Comparison of ENCODE assay signal across 13 cellular contexts in genomic region chr10:89536013-89536354, GRCh38. TPM values are rescaled to one million over a fixed set of nuclear protein-coding genes. Genes with fewer than 3 reads are reported as not detected.
DNase-seq lines count a peak whose midpoint lies in the region; TF ChIP-seq lines count a peak whose summit lies in the region.
"Had no signal": no experiment of that assay in that cellular context is flagged by ENCODE, and none has a peak within 500 bp of the region (broad histone marks: within the 10 kb centered on the region; RNA-seq: fewer than 3 reads in every experiment).

No MANE protein-coding gene starts in this region.

- no peak overlapping the region for H3K9ac ChIP-seq in neural cell (ENCODE audit: low read length)

- TF ChIP-seq RAD21 in neural cell (conservative IDR thresholded peaks at IDR 0.05): no peak

- H3K27ac ChIP-seq in A673 (ENCODE audit: low read depth, low read length, poor library complexity, severe bottlenecking): no peak overlapping the region
- no peak overlapping the region for H3K27ac ChIP-seq in WERI-Rb-1
- H3K27ac ChIP-seq in neural cell (ENCODE audit: low read length): no peak overlapping the region

- H3K79me2 ChIP-seq in neural cell (replicated peaks; ENCODE audit: insufficient read depth, low read length): no peaks in the 10 kb centered on the region

- DNase-seq in A673 (ENCODE audit: low spot score) (no peak), WERI-Rb-1 (no peak), fibroblast of the aortic adventitia (ENCODE audit: low read depth) (no peak), NCI-H345 treated with DMSO at 0.1 percent for 48 hours (lab: John Stamatoyannopoulos, UW; ENCODE audit: unreplicated experiment) (no peak), AG08396 (ENCODE audit: low spot score) (no peak), SIG-M5 treated with dmso at 0.1 percent for 504 hours (lab: John Stamatoyannopoulos, UW; ENCODE audit: unreplicated experiment) (no peak)
- DNase-seq in activated CD8-positive, alpha-beta memory T cell treated with anti-CD3 and anti-CD28 coated beads for 24 hours: no peak
- DNase-seq: AML-193; NCI-H2227 treated with DMSO at 0.1 percent for 48 hours; stimulated activated CD8-positive, alpha-beta memory T cell treated with anti-CD3 and anti-CD28 coated beads, Interleukin-4, amount 100 ng/mL, for 48 hours had no signal

- no TSS peak for BruUV-seq in A673 (replicated peaks; lab: Mats Ljungman, UMichigan)

- TF ChIP-seq CTCF in A673 (conservative IDR thresholded peaks at IDR 0.05; ENCODE audit: low read depth, low read length) (no peak), WERI-Rb-1 (IDR thresholded peaks at IDR 0.05; ENCODE audit: low read depth, low read length) (no peak), fibroblast of the aortic adventitia (IDR thresholded peaks at IDR 0.05; ENCODE audit: insufficient read depth, low read length) (no peak), neural cell (IDR thresholded peaks at IDR 0.05; ENCODE audit: poor library complexity, severe bottlenecking) (no peak)

- H3F3A ChIP-seq in neural cell (ENCODE audit: insufficient read depth, low read length, poor library complexity, severe bottlenecking): no peaks in the 10 kb centered on the region

- H3K4me3 ChIP-seq in A673 (ENCODE audit: low read depth, low read length, poor library complexity, severe bottlenecking): peak overlapping the region; percentile 48
- H3K4me3 ChIP-seq in WERI-Rb-1 (ENCODE audit: low read depth, low read length): peak overlapping the region; percentile 58
- H3K4me3 ChIP-seq in fibroblast of the aortic adventitia (ENCODE audit: low read depth, low read length): peak overlapping the region; percentile 62
- H3K4me3 ChIP-seq in neural cell (ENCODE audit: low read length): peak overlapping the region; percentile 76

- no peak for TF ChIP-seq EP300 in neural cell (conservative IDR thresholded peaks at IDR 0.05; ENCODE audit: poor library complexity, severe bottlenecking)

- no peaks in the 10 kb centered on the region for H4K20me1 ChIP-seq in neural cell (ENCODE audit: insufficient read depth)

- H3K4me1 ChIP-seq in A673 (ENCODE audit: insufficient read depth, low read length, poor library complexity, severe bottlenecking): peaks cover 5% of the 10 kb centered on the region

- no peak overlapping the region for H2AFZ ChIP-seq in neural cell (ENCODE audit: low read depth, low read length)

- H3K9me2 ChIP-seq in neural cell (ENCODE audit: insufficient read depth, low read length): no peaks in the 10 kb centered on the region

- H3K27me3 ChIP-seq in A673 (replicated peaks; ENCODE audit: insufficient read depth, low read depth, low read length, poor library complexity) (no peaks in the 10 kb centered on the region), WERI-Rb-1 (ENCODE audit: insufficient read depth, low read depth, severe bottlenecking) (no peaks in the 10 kb centered on the region), neural cell (ENCODE audit: insufficient read depth, low read depth, low read length) (peaks cover 41% of the 10 kb centered on the region)

- H3K36me3 ChIP-seq in A673 (ENCODE audit: insufficient read depth, low read length, poor library complexity, severe bottlenecking) (no peaks in the 10 kb centered on the region), WERI-Rb-1 (no peaks in the 10 kb centered on the region), neural cell (ENCODE audit: insufficient read depth, low read length) (no peaks in the 10 kb centered on the region)

- H3K4me2 ChIP-seq in neural cell (ENCODE audit: low read length): no peak overlapping the region

- POLR2A ChIA-PET in A673 (lab: Charles Lee; ENCODE audit: low non-redundant PET): interaction anchor here (0.5 kb wide), 1 partner anchor 15 kb away, joined by 3 read pairs; no protein-coding TSS in a partner anchor

- intact Hi-C loops in A673 (cut with micrococcal nuclease; ENCODE audit: unreplicated experiment): no loop called here

- no peaks in the 10 kb centered on the region for H3K9me3 ChIP-seq in A673 (ENCODE audit: low read depth, low read length, poor library complexity, severe bottlenecking)
- no peaks in the 10 kb centered on the region for H3K9me3 ChIP-seq in WERI-Rb-1 (ENCODE audit: severe bottlenecking)
- peaks cover 3% of the 10 kb centered on the region for H3K9me3 ChIP-seq in neural cell (ENCODE audit: low read length)

- CTCF ChIA-PET in A673 (lab: Charles Lee): no interaction called here

TF ChIP-seq in neural cell, 6 proteins besides CTCF, POLR2A, EP300 and RAD21:
- TF ChIP-seq SMC3 (conservative IDR thresholded peaks at IDR 0.05; ENCODE audit: poor library complexity) (no peak), TAF1 (IDR thresholded peaks at IDR 0.05; ENCODE audit: low read depth) (peak; percentile 13)

RNA-seq across cellular contexts. Expression of gene SLC16A12, which starts 0.6 kb away (rescaled TPM):
- total RNA-seq in A673 (2021) (0.54 and 0.74 TPM in 2 replicates), fibroblast of the aortic adventitia (ENCODE audit: low replicate concordance) (0.16 and 0.90 TPM in 2 replicates)
- 0.04 TPM in 1 of 2 replicates, not detected in the other for polyA plus RNA-seq in neural cell
- under 0.01 and 0.12 TPM in 2 replicates for polyA minus RNA-seq in neural cell
- total RNA-seq: activated CD8-positive, alpha-beta memory T cell treated with anti-CD3 and anti-CD28 coated beads for 36 hours; SK-MEL-5 had no signal
